Comparison of ENCODE assay signal across 13 cellular contexts in the genomic region with DNA sequence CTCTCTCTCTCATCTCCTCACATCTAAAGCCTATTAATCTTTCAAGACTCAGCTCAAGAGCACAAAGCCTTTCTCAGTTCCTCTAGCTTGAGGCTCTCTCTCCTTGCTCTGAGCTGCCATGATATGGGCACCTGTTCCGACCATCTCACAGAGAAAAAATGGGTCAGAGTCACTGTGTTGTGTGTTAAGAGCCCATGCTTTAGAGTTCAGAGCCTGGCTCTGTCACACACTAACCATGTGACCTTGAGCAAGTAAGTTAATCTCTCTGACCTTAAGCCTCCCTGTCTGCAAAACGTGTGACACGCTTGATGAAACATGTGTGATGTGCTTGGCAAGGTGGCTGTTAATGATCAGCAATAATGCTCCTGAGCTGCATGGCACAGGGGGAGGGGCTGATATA.
DNase-seq lines count a peak whose midpoint lies in the region; ATAC-seq and TF ChIP-seq lines count a peak whose summit lies in the region.
"Had no signal": no experiment of that assay in that cellular context is flagged by ENCODE, and none has a peak within 500 bp of the region (broad histone marks: within the 10 kb centered on the region; RNA-seq: fewer than 3 reads in every experiment).

No MANE protein-coding gene starts in this region.

- H2AK5ac ChIP-seq in mesendoderm (ENCODE audit: low read length) = no peak overlapping the region

- no peaks in the 10 kb centered on the region for H3K79me1 ChIP-seq in mesendoderm (ENCODE audit: low read length)

- H3K9me3 ChIP-seq in DOHH2 (ENCODE audit: control insufficient read depth, insufficient read depth, low read length) (no peaks in the 10 kb centered on the region), heart right ventricle (no peaks in the 10 kb centered on the region)
- H3K9me3 ChIP-seq: HAP-1, prostate gland had no signal

- peaks cover 32% of the 10 kb centered on the region for H3F3A ChIP-seq in DOHH2 (ENCODE audit: control insufficient read depth, insufficient read depth)

- H3K9ac ChIP-seq in mesendoderm (ENCODE audit: low read length) = no peak overlapping the region

- peak; percentile 37 for ATAC-seq in GM19463 (IDR thresholded peaks at IDR 0.05; ENCODE audit: unreplicated experiment)
- peak; percentile 42 for ATAC-seq in HG03571 (IDR thresholded peaks at IDR 0.05; ENCODE audit: unreplicated experiment)
- peak in 5 of 8 donors; percentile 14 to 78 (median 41) for ATAC-seq in heart right ventricle
- ATAC-seq: effector memory CD8-positive, alpha-beta T cell had no signal

- H3K18ac ChIP-seq in mesendoderm (ENCODE audit: low read length) = no peak overlapping the region

- H4K5ac ChIP-seq in mesendoderm (ENCODE audit: low read length) = no peak overlapping the region

- intact Hi-C loops in heart right ventricle (cut with DNase I) = loop anchor here in 3 of 10 donors (5.0 to 10.0 kb wide), 5 partner anchors 79 to 204 kb away; no protein-coding TSS in a partner anchor

- H3K27me3 ChIP-seq in DOHH2 (ENCODE audit: control insufficient read depth, low read length) (no peaks in the 10 kb centered on the region), heart right ventricle (no peaks in the 10 kb centered on the region), mesendoderm (ENCODE audit: insufficient read depth, low read length, poor library complexity) (no peaks in the 10 kb centered on the region)

- 40 to 47% methylated on average over 3 of the region's 3 CpGs for WGBS in heart right ventricle, 2 donors
- WGBS in mesendoderm (ENCODE audit: extremely low coverage, insufficient coverage, low lambda C conversion rate) = no CpG with 5 or more reads among the region's 3 CpGs

- H3K4ac ChIP-seq in mesendoderm (ENCODE audit: low read depth, low read length) = no peak overlapping the region

- H4K8ac ChIP-seq in mesendoderm (ENCODE audit: low read depth, low read length) = no peak overlapping the region

- H3K23ac ChIP-seq in mesendoderm (ENCODE audit: low read length) = no peak overlapping the region

- no peak for TF ChIP-seq CTCF in DOHH2 (IDR thresholded peaks at IDR 0.05; ENCODE audit: low read depth, low read length, poor library complexity, severe bottlenecking)
- TF ChIP-seq CTCF in heart right ventricle (IDR thresholded peaks at IDR 0.05) = no peak

- H3K27ac ChIP-seq in DOHH2 (ENCODE audit: low read depth, low read length) (peak overlapping the region; percentile 98), heart right ventricle (peak overlapping the region in 4 of 10 donors; percentile 0 to 70 (median 48)), mesendoderm (ENCODE audit: low read depth, low read length) (no peak overlapping the region)
- H3K27ac ChIP-seq: prostate gland had no signal

- no peak overlapping the region for H2BK120ac ChIP-seq in mesendoderm (ENCODE audit: low read depth, low read length)

- H3K79me2 ChIP-seq in DOHH2 (ENCODE audit: control insufficient read depth, low read length) = no peaks in the 10 kb centered on the region
- H3K79me2 ChIP-seq in mesendoderm (ENCODE audit: control insufficient read depth, insufficient read depth, low read length) = no peaks in the 10 kb centered on the region

- no peaks in the 10 kb centered on the region for H3K9me2 ChIP-seq in DOHH2 (replicated peaks; ENCODE audit: control insufficient read depth, low read length)

- no peak overlapping the region for H2BK5ac ChIP-seq in mesendoderm (ENCODE audit: low read length)

- peak overlapping the region; percentile 39 for H3K4me3 ChIP-seq in DOHH2 (ENCODE audit: low read length)
- no peak overlapping the region for H3K4me3 ChIP-seq in heart right ventricle
- no peak overlapping the region for H3K4me3 ChIP-seq in mesendoderm (ENCODE audit: low read length)
- H3K4me3 ChIP-seq: HAP-1, prostate gland had no signal

- H3K56ac ChIP-seq in mesendoderm (ENCODE audit: low read length) = no peak overlapping the region

- peaks cover 5% of the 10 kb centered on the region; the same call in 1 of the 2 replicates for H3K36me3 ChIP-seq in DOHH2 (ENCODE audit: control insufficient read depth, low read length)
- H3K36me3 ChIP-seq in heart right ventricle = no peaks in the 10 kb centered on the region
- no peaks in the 10 kb centered on the region for H3K36me3 ChIP-seq in mesendoderm (ENCODE audit: control insufficient read depth, insufficient read depth, low read length)
- H3K36me3 ChIP-seq: HAP-1, prostate gland had no signal

- H4K20me1 ChIP-seq in DOHH2 (ENCODE audit: control insufficient read depth, insufficient read depth, low read depth, low read length) = no peaks in the 10 kb centered on the region

- H3K4me2 ChIP-seq in DOHH2 (ENCODE audit: low read length) (peak overlapping the region; percentile 62), mesendoderm (ENCODE audit: low read length) (no peak overlapping the region)

- no peak for DNase-seq in heart right ventricle
- DNase-seq in DMS 273 (lab: John Stamatoyannopoulos, UW; ENCODE audit: unreplicated experiment) = no peak
- DNase-seq in mesendoderm = no peak
- no peak for DNase-seq in T-helper 9 cell
- no peak for DNase-seq in NCI-H1105 (lab: John Stamatoyannopoulos, UW)
- DNase-seq: activated T-cell treated with anti-CD3 and anti-CD28 coated beads, Interleukin-2, amount 50 U/mL, for 24 hours; effector memory CD8-positive, alpha-beta T cell; stimulated activated CD4-positive, alpha-beta T cell treated with anti-CD3 and anti-CD28 coated beads, Interleukin-2, amount 100 ng/mL, for 48 hours had no signal

- no peak overlapping the region for H2BK15ac ChIP-seq in mesendoderm (replicated peaks; ENCODE audit: low read depth)

- H3K4me1 ChIP-seq in DOHH2 (ENCODE audit: control insufficient read depth, low read length) = peaks cover 74% of the 10 kb centered on the region
- peaks cover 0 to 68% (median 45%) of the 10 kb centered on the region in 9 donors for H3K4me1 ChIP-seq in heart right ventricle
- H3K4me1 ChIP-seq in mesendoderm (ENCODE audit: control insufficient read depth, low read depth, low read length) = peaks cover 6% of the 10 kb centered on the region
- H3K4me1 ChIP-seq: HAP-1, prostate gland had no signal
